ENCODE assay signal across 8 cellular contexts in the genomic region with DNA sequence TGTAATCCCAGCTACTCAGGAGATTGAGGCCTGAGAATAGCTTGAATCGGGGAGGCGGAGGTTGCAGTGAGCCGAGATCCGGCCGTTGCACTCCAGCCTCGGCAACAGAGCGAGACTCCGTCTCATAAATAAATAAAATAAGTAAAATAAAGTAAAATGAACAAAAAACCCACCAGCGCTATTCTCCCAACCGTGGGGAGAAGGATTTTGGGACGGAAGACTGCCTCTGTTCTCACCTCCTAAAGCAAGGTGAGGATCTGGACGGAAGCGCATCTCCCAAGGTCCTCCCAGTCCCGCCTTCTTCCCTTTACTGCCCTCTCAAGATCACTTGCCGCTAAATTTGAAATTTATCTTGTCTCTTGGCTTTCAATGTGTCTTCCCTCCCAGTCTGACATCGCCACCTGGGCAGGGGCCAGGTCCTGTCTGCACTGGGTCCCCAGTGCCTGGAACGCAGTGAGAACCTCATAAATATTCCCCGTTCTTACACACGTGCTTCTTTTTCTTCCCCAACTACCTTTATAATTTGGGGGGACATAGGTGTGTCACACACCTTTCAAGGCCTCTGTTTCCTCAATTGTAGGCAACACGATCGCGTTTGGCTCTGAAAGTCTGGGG. TPM values are rescaled to one million over a fixed set of nuclear protein-coding genes. Genes with fewer than 3 reads are reported as not detected.
DNase-seq lines count a peak whose midpoint lies in the region; ATAC-seq and TF ChIP-seq lines count a peak whose summit lies in the region.

No MANE protein-coding gene starts in this region.

- H3K27me3 ChIP-seq in HL-60 (ENCODE audit: insufficient read depth, poor library complexity, severe bottlenecking), result no peaks in the 10 kb centered on the region

- DNase-seq in HL-60 (ENCODE audit: low read depth in 1 of 2, low spot score in 1 of 2), result no peak
- no peak for DNase-seq in WTC11 (ENCODE audit: low spot score)
- DNase-seq in immature natural killer cell, result no peak
- DNase-seq in stimulated activated effector memory CD8-positive, alpha-beta T cell treated with anti-CD3 and anti-CD28 coated beads, Interleukin-12 subunit alpha, Interleukin-12 subunit beta, amount 100 ng/mL, for 72 hours (ENCODE audit: low spot score in 2 of 2), result no peak
- no peak for DNase-seq in DMS79 (lab: John Stamatoyannopoulos, UW)
- DNase-seq in DMS114 treated with DMSO at 0.1 percent for 48 hours (lab: John Stamatoyannopoulos, UW; ENCODE audit: unreplicated experiment), result no peak
- no peak for DNase-seq in stimulated activated CD4-positive, alpha-beta T cell treated with anti-CD3 and anti-CD28 coated beads, Interleukin-12 subunit alpha, Interleukin-12 subunit beta, amount 100 ng/mL, for 4 hours

- POLR2A ChIA-PET in WTC11 (lab: Charles Lee), result interaction anchor here (0.7 to 1.3 kb wide), 2 partner anchors 17 to 19 kb away, joined by 3 read pairs; no protein-coding TSS in a partner anchor

- H3K4me3 Mint-ChIP-seq in WTC11 (peak overlapping the region; percentile 71), immature natural killer cell (peak overlapping the region; percentile 85 to 96 (median 89))
- H3K4me3 Mint-ChIP-seq in stimulated activated effector memory CD8-positive, alpha-beta T cell treated with anti-CD3 and anti-CD28 coated beads, Interleukin-12 subunit alpha, Interleukin-12 subunit beta, amount 100 ng/mL, for 72 hours, result peak overlapping the region; percentile 90

- peak overlapping the region; percentile 96 for H3K27ac Mint-ChIP-seq in WTC11
- peak overlapping the region; percentile 93 to 98 (median 97) for H3K27ac Mint-ChIP-seq in immature natural killer cell
- peak overlapping the region; percentile 94 for H3K27ac Mint-ChIP-seq in stimulated activated effector memory CD8-positive, alpha-beta T cell treated with anti-CD3 and anti-CD28 coated beads, Interleukin-12 subunit alpha, Interleukin-12 subunit beta, amount 100 ng/mL, for 72 hours

- H3K27ac ChIP-seq in HL-60 (replicated peaks), result peak overlapping the region; percentile 81

- H3K4me1 Mint-ChIP-seq in WTC11 (peaks cover 27% of the 10 kb centered on the region), immature natural killer cell (peaks cover 72 to 75% of the 10 kb centered on the region in 2 donors)
- H3K4me1 Mint-ChIP-seq in stimulated activated effector memory CD8-positive, alpha-beta T cell treated with anti-CD3 and anti-CD28 coated beads, Interleukin-12 subunit alpha, Interleukin-12 subunit beta, amount 100 ng/mL, for 72 hours, result peaks cover 68% of the 10 kb centered on the region

- H3K4me3 ChIP-seq in HL-60 (replicated peaks; ENCODE audit: insufficient read depth, low read length), result no peak overlapping the region

- H3K27me3 Mint-ChIP-seq in WTC11 (ENCODE audit: low read depth) (no peaks in the 10 kb centered on the region), immature natural killer cell (ENCODE audit: low read depth in 3 of 3) (peaks cover 16 to 35% (median 30%) of the 10 kb centered on the region in 3 donors)

- CTCF ChIA-PET in WTC11 (lab: Charles Lee), result interaction anchor here (1.5 kb wide), 1 partner anchor 9 kb away, joined by 3 read pairs; no protein-coding TSS in a partner anchor

- H3K36me3 Mint-ChIP-seq in WTC11 (peaks cover 25% of the 10 kb centered on the region), immature natural killer cell (peaks cover 17 to 24% (median 20%) of the 10 kb centered on the region in 3 donors)
- H3K36me3 Mint-ChIP-seq in stimulated activated effector memory CD8-positive, alpha-beta T cell treated with anti-CD3 and anti-CD28 coated beads, Interleukin-12 subunit alpha, Interleukin-12 subunit beta, amount 100 ng/mL, for 72 hours, result peaks cover 60% of the 10 kb centered on the region

- TF ChIP-seq CTCF in HL-60 (IDR thresholded peaks at IDR 0.05; ENCODE audit: insufficient read depth, low read length) (no peak), WTC11 (IDR thresholded peaks at IDR 0.05) (no peak)

- no peak for ATAC-seq in WTC11
- ATAC-seq in stimulated activated effector memory CD8-positive, alpha-beta T cell treated with anti-CD3 and anti-CD28 coated beads, Interleukin-12 subunit alpha, Interleukin-12 subunit beta, amount 100 ng/mL, for 72 hours, result no peak
- ATAC-seq in GM18511 (IDR thresholded peaks at IDR 0.05; ENCODE audit: unreplicated experiment), result no peak

- H3K9me3 Mint-ChIP-seq in WTC11, result no peaks in the 10 kb centered on the region
- H3K9me3 Mint-ChIP-seq in immature natural killer cell, result peaks cover 0 to 2% (median 0%) of the 10 kb centered on the region in 6 donors
- no peaks in the 10 kb centered on the region for H3K9me3 Mint-ChIP-seq in stimulated activated effector memory CD8-positive, alpha-beta T cell treated with anti-CD3 and anti-CD28 coated beads, Interleukin-12 subunit alpha, Interleukin-12 subunit beta, amount 100 ng/mL, for 72 hours

TF ChIP-seq in WTC11, 78 proteins besides CTCF, POLR2A, EP300 and RAD21 (continues in another document):
- TF ChIP-seq GTF2I (CRISPR knock-in tag; conservative IDR thresholded peaks at IDR 0.05) (no peak), ELF4 (CRISPR knock-in tag; IDR thresholded peaks at IDR 0.05; ENCODE audit: low read depth) (no peak), NR1H2 (CRISPR knock-in tag; IDR thresholded peaks at IDR 0.05) (no peak), CREM (CRISPR knock-in tag; IDR thresholded peaks at IDR 0.05) (no peak)
- TF ChIP-seq, protein P1, sequence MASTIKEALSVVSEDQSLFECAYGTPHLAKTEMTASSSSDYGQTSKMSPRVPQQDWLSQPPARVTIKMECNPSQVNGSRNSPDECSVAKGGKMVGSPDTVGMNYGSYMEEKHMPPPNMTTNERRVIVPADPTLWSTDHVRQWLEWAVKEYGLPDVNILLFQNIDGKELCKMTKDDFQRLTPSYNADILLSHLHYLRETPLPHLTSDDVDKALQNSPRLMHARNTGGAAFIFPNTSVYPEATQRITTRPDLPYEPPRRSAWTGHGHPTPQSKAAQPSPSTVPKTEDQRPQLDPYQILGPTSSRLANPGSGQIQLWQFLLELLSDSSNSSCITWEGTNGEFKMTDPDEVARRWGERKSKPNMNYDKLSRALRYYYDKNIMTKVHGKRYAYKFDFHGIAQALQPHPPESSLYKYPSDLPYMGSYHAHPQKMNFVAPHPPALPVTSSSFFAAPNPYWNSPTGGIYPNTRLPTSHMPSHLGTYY (CRISPR knock-in tag; IDR thresholded peaks at IDR 0.05), result no peak
- TF ChIP-seq, protein P2, sequence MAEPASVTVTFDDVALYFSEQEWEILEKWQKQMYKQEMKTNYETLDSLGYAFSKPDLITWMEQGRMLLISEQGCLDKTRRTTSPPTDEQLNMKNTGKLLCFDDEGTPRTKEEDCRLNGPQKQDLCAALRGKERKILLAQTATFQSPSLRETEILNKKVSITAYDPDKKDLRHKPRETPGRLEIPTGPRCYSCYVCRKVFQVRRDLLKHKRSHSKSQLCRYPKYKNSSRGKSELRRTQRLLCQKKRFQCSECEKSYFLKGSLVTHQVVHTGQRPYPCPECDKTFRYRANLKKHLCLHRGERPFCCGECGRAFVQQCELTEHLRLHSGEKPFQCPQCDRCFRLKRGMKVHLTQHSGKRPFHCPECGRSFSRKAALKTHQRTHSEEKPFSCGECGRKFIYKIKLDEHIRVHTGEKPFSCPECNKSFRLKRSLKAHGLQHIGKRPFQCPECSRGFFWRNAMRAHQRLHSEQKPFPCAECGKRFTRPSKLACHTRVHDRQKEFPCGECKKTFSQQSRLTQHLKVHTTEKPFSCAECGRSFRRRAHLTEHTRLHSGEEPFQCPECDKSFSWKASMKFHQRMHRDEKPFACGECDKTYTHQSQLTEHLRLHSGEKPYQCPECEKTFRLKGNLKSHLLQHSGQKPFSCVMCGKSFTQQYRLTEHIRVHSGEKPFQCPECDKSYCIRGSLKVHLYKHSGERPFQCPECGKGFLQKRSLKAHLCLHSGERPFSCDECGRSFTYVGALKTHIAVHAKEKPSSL (CRISPR knock-in tag; conservative IDR thresholded peaks at IDR 0.05), result no peak
- TF ChIP-seq, protein P3, sequence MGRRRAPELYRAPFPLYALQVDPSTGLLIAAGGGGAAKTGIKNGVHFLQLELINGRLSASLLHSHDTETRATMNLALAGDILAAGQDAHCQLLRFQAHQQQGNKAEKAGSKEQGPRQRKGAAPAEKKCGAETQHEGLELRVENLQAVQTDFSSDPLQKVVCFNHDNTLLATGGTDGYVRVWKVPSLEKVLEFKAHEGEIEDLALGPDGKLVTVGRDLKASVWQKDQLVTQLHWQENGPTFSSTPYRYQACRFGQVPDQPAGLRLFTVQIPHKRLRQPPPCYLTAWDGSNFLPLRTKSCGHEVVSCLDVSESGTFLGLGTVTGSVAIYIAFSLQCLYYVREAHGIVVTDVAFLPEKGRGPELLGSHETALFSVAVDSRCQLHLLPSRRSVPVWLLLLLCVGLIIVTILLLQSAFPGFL (CRISPR knock-in tag; IDR thresholded peaks at IDR 0.05; ENCODE audit: borderline replicate concordance), result no peak
- TF ChIP-seq, protein P4, sequence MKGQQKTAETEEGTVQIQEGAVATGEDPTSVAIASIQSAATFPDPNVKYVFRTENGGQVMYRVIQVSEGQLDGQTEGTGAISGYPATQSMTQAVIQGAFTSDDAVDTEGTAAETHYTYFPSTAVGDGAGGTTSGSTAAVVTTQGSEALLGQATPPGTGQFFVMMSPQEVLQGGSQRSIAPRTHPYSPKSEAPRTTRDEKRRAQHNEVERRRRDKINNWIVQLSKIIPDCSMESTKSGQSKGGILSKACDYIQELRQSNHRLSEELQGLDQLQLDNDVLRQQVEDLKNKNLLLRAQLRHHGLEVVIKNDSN (CRISPR knock-in tag; IDR thresholded peaks at IDR 0.05), result no peak

RNA-seq across cellular contexts. Expression of a gene that starts 1.2 kb away (rescaled TPM):
- total RNA-seq in WTC11 (2021), result 54.5 to 88.7 TPM (median 81.9 TPM) in 3 replicates
- 100 to 1,000 TPM; 116 to 164 (median 120) TPM for polyA plus RNA-seq in immature natural killer cell

RNA-seq across cellular contexts. Expression of a gene that starts 10.0 kb away (rescaled TPM):
- 161 to 198 TPM (median 197 TPM) in 3 replicates for total RNA-seq in WTC11 (2021)
- polyA plus RNA-seq in immature natural killer cell, result 100 to 1,000 TPM; 203 to 317 (median 289) TPM

RNA-seq across cellular contexts. Expression of a gene that starts 23.4 kb away (rescaled TPM):
- 70.7 to 76.5 TPM (median 75.0 TPM) in 3 replicates for total RNA-seq in WTC11 (2021)
- polyA plus RNA-seq in immature natural killer cell, result 10 to 100 TPM; 42.0 to 49.0 (median 47.0) TPM

RNA-seq across cellular contexts. Expression of a gene that starts 44.2 kb away (rescaled TPM):
- 0.68 to 1.2 TPM (median 0.87 TPM) in 3 replicates for total RNA-seq in WTC11 (2021)
- polyA plus RNA-seq in immature natural killer cell, result 1 to 10 TPM in 1 of 3 donors, under 1 TPM in 1, not detected in 1; 0.17 to 1.2 TPM

RNA-seq across cellular contexts. Expression of a gene that starts 52.5 kb away (rescaled TPM):
- total RNA-seq in WTC11 (2021), result 240 to 255 TPM (median 254 TPM) in 3 replicates
- 100 to 1,000 TPM; 400 to 782 (median 502) TPM for polyA plus RNA-seq in immature natural killer cell
